Comparison of ENCODE assay signal across 9 cellular contexts in the genomic region with DNA sequence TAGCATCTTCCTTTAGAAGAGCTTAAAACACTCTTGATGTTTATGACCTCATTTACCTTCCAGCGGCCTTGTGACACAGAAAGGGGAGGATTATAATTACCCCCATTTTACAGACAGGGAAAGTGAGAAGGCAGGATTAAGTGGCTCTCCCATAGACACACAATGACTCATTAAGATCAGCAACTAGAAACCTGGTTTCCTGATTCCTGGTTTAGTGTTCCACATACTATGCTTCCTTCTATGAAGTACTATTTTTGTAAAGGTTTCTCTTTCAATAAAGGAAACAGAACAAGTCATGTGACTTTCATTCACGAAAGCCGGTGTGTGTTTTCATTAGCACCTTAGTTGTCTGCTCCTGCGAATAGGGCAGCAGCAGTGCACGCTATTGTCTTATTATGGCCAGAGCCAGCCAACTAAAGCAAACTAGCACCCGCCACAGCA. TPM values are rescaled to one million over a fixed set of nuclear protein-coding genes. Genes with fewer than 3 reads are reported as not detected.
DNase-seq lines count a peak whose midpoint lies in the region; ATAC-seq, FAIRE-seq and TF ChIP-seq lines count a peak whose summit lies in the region.
"Had no signal": no experiment of that assay in that cellular context is flagged by ENCODE, and none has a peak within 500 bp of the region (broad histone marks: within the 10 kb centered on the region; RNA-seq: fewer than 3 reads in every experiment).

No MANE protein-coding gene starts in this region.

- H3K79me2 ChIP-seq in GM12878 (ENCODE audit: control insufficient read depth, insufficient read depth, low read length) = no peaks in the 10 kb centered on the region

- H3K27me3 ChIP-seq in GM12878 (replicated peaks in 1 of 2; ENCODE audit: control insufficient read depth in 2 of 2, insufficient read depth in 2 of 2, low read length in 1 of 2) = no peaks in the 10 kb centered on the region
- H3K27me3 ChIP-seq: thyroid gland had no signal

- TF ChIP-seq CTCF in GM12878 (IDR thresholded peaks at IDR 0.05 in 2 of 3, conservative IDR thresholded peaks at IDR 0.05 in 1 of 3; ENCODE audit: control insufficient read depth in 2 of 3, extremely low read depth in 1 of 3, insufficient read depth in 1 of 3, low read depth in 3 of 3, low read length in 3 of 3) = no peak

- ATAC-seq in GM12878 (peak; percentile 74), naive B cell (ENCODE audit: low read depth in 2 of 2) (peak; percentile 13 to 32), GM21576 (IDR thresholded peaks at IDR 0.05; ENCODE audit: unreplicated experiment) (no peak), HG03135 (IDR thresholded peaks at IDR 0.05; ENCODE audit: unreplicated experiment) (no peak)

- in situ Hi-C loops in GM12878 (cut with MboI) = no loop called here

- peaks cover 38 to 52% (median 46%) of the 10 kb centered on the region in 3 donors for H3K4me1 Mint-ChIP-seq in naive B cell

- no peak for TF ChIP-seq POLR2A in GM12878 (IDR thresholded peaks at IDR 0.05; ENCODE audit: low read depth, low read length)

- CTCF ChIA-PET in GM12878 (lab: Yijun Ruan, JAX) = interaction anchor here (0.6 kb wide), 1 partner anchor 71 kb away, joined by 3 read pairs; no protein-coding TSS in a partner anchor

- no peaks in the 10 kb centered on the region for H3K9me3 ChIP-seq in GM12878 (replicated peaks; ENCODE audit: control insufficient read depth, insufficient read depth, low read length)
- H3K9me3 ChIP-seq: thyroid gland had no signal

- H2AFZ ChIP-seq in GM12878 (ENCODE audit: control insufficient read depth, low read depth, low read length) = no peak overlapping the region

- FAIRE-seq in GM12878 (lab: Jason Lieb, UNC) = no peak

- H3K9ac ChIP-seq in GM12878 (ENCODE audit: control insufficient read depth, insufficient read depth, low read length) = no peak overlapping the region

- no peak overlapping the region for H3K27ac ChIP-seq in GM12878 (ENCODE audit: control insufficient read depth, insufficient read depth)
- H3K27ac ChIP-seq: thyroid gland had no signal

- WGBS in GM12878 (ENCODE audit: insufficient coverage, insufficient replicate concordance, low lambda C conversion rate, missing lambda C conversion rate) = 32% methylated on average over 6 of the region's 6 CpGs

- peak overlapping the region in 3 of 8 donors; percentile 7 to 29 (median 9) for H3K4me3 Mint-ChIP-seq in naive B cell

- H3K36me3 Mint-ChIP-seq in naive B cell = no peaks in the 10 kb centered on the region

- POLR2A ChIA-PET in GM12878 (lab: Charles Lee) = no interaction called here

- intact Hi-C loops in GM12878 (cut with micrococcal nuclease; ENCODE audit: unreplicated experiment) = no loop called here

- H3K4me2 ChIP-seq in GM12878 (ENCODE audit: control insufficient read depth, insufficient read depth) = no peak overlapping the region

- TF ChIP-seq EP300 in GM12878 (IDR thresholded peaks at IDR 0.05; ENCODE audit: borderline replicate concordance in 1 of 2, control insufficient read depth in 1 of 2, low read depth in 2 of 2, low read length in 2 of 2) = no peak

- RAD21 ChIA-PET in GM12878 (lab: Charles Lee; ENCODE audit: unreplicated experiment) = no interaction called here

- no peaks in the 10 kb centered on the region for H3K27me3 Mint-ChIP-seq in naive B cell

- H3K4me3 ChIP-seq in GM12878 = no peak overlapping the region
- H3K4me3 ChIP-seq: thyroid gland had no signal

- no peaks in the 10 kb centered on the region for H3K4me1 ChIP-seq in GM12878 (ENCODE audit: control insufficient read depth, insufficient read depth, low read length)

- peak; percentile 54 for DNase-seq in EH (ENCODE audit: low read depth)
- DNase-seq in NCI-H2029 (lab: John Stamatoyannopoulos, UW) = peak; percentile 98
- no peak for DNase-seq in GM12878 (ENCODE audit: low read depth, low spot score)
- no peak for DNase-seq in naive B cell
- DNase-seq in GM19238 (ENCODE audit: insufficient read length, low spot score) = no peak
- DNase-seq in ecto neural progenitor cell (ENCODE audit: low spot score) = no peak

- SMC1A ChIA-PET in GM12878 (lab: Charles Lee; ENCODE audit: uncharacterized antibody, unreplicated experiment) = no interaction called here

- H3K36me3 ChIP-seq in GM12878 (ENCODE audit: control insufficient read depth in 2 of 2, insufficient read depth in 2 of 2, low read length in 1 of 2) = no peaks in the 10 kb centered on the region

- TF ChIP-seq RAD21 in GM12878 (IDR thresholded peaks at IDR 0.05; ENCODE audit: insufficient read depth, low read depth, low read length) = no peak

- no peaks in the 10 kb centered on the region for H3K9me3 Mint-ChIP-seq in naive B cell

- BruUV-seq in GM12878 (replicated peaks; lab: Mats Ljungman, UMichigan) = no TSS peak

- no peaks in the 10 kb centered on the region for H4K20me1 ChIP-seq in GM12878 (ENCODE audit: control insufficient read depth, insufficient read depth)

- H3K27ac Mint-ChIP-seq in naive B cell = no peak overlapping the region

TF ChIP-seq in GM12878, 131 proteins besides CTCF, POLR2A, EP300 and RAD21:
- TF ChIP-seq, protein P1, sequence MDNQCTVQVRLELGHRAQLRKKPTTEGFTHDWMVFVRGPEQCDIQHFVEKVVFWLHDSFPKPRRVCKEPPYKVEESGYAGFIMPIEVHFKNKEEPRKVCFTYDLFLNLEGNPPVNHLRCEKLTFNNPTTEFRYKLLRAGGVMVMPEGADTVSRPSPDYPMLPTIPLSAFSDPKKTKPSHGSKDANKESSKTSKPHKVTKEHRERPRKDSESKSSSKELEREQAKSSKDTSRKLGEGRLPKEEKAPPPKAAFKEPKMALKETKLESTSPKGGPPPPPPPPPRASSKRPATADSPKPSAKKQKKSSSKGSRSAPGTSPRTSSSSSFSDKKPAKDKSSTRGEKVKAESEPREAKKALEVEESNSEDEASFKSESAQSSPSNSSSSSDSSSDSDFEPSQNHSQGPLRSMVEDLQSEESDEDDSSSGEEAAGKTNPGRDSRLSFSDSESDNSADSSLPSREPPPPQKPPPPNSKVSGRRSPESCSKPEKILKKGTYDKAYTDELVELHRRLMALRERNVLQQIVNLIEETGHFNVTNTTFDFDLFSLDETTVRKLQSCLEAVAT (IDR thresholded peaks at IDR 0.05) = no peak
- TF ChIP-seq ZNF622 (IDR thresholded peaks at IDR 0.05) = no peak
- TF ChIP-seq, protein P2, sequence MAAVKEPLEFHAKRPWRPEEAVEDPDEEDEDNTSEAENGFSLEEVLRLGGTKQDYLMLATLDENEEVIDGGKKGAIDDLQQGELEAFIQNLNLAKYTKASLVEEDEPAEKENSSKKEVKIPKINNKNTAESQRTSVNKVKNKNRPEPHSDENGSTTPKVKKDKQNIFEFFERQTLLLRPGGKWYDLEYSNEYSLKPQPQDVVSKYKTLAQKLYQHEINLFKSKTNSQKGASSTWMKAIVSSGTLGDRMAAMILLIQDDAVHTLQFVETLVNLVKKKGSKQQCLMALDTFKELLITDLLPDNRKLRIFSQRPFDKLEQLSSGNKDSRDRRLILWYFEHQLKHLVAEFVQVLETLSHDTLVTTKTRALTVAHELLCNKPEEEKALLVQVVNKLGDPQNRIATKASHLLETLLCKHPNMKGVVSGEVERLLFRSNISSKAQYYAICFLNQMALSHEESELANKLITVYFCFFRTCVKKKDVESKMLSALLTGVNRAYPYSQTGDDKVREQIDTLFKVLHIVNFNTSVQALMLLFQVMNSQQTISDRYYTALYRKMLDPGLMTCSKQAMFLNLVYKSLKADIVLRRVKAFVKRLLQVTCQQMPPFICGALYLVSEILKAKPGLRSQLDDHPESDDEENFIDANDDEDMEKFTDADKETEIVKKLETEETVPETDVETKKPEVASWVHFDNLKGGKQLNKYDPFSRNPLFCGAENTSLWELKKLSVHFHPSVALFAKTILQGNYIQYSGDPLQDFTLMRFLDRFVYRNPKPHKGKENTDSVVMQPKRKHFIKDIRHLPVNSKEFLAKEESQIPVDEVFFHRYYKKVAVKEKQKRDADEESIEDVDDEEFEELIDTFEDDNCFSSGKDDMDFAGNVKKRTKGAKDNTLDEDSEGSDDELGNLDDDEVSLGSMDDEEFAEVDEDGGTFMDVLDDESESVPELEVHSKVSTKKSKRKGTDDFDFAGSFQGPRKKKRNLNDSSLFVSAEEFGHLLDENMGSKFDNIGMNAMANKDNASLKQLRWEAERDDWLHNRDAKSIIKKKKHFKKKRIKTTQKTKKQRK (IDR thresholded peaks at IDR 0.05; ENCODE audit: low read depth, low read length) = no peak
- TF ChIP-seq HCFC1 (IDR thresholded peaks at IDR 0.05; ENCODE audit: low read length) = no peak
- no peak for TF ChIP-seq TCF7 (IDR thresholded peaks at IDR 0.05; ENCODE audit: borderline replicate concordance)
- TF ChIP-seq ASH2L (IDR thresholded peaks at IDR 0.05; ENCODE audit: borderline replicate concordance, low read depth) = no peak
- no peak for TF ChIP-seq FOXM1 (IDR thresholded peaks at IDR 0.05; ENCODE audit: low read depth, low read length)
- TF ChIP-seq ZZZ3 (IDR thresholded peaks at IDR 0.05; ENCODE audit: control insufficient read depth, insufficient read length, low read depth) = no peak
- TF ChIP-seq SMC3 (IDR thresholded peaks at IDR 0.05; ENCODE audit: borderline replicate concordance, low read length) = no peak
- TF ChIP-seq SREBF1 (IDR thresholded peaks at IDR 0.05; ENCODE audit: low read length) = no peak
- TF ChIP-seq ZNF207 (IDR thresholded peaks at IDR 0.05; ENCODE audit: borderline replicate concordance) = no peak
- TF ChIP-seq HDAC2 (IDR thresholded peaks at IDR 0.05) = no peak

RNA-seq across cellular contexts. Expression of a gene that starts 8.3 kb away (rescaled TPM):
- total RNA-seq in GM12878 (2013; cell fraction: nucleolus; rRNA removed) = not detected in 2 replicates
- total RNA-seq in GM12878 (2014; rRNA removed) (not detected in 2 replicates), GM12878 (2014; rRNA removed; fragmentation: Illumina TruSeq; extraction: Trizol) (not detected in 2 replicates), GM12878 (2021) (0.08 and 0.10 TPM in 2 replicates)
- polyA plus RNA-seq in GM12878 (2011; ENCODE audit: low read depth) = 0.08 TPM
- polyA plus RNA-seq in GM12878 (2011; rRNA removed) (0.31 and 0.35 TPM in 2 replicates), GM12878 (2014; fragmentation: Illumina TruSeq; extraction: Trizol) (0.01 TPM in 1 of 2 replicates, not detected in the other), GM12878 (2014; fragmentation: Nextera tagmentation; extraction: Ambion mirVana) (under 1 TPM in 1 of 2 experiments, not detected in 1; 0.03 TPM), GM12878 (2014; rRNA removed) (0.03 TPM in 1 of 2 replicates, not detected in the other), GM12878 (2016; fragmentation: Nextera tagmentation; extraction: Ambion mirVana) (not detected), naive B cell (ENCODE audit: low read depth in 6 of 6) (1 to 10 TPM; 1.5 to 6.8 (median 4.0) TPM)
- polyA plus RNA-seq in GM12878 (2011; cell fraction: cytosol; rRNA removed) = 0.15 TPM in 2 replicates
- polyA plus RNA-seq in GM12878 (2011; cell fraction: nucleus; rRNA removed) = 0.75 and 0.82 TPM in 2 replicates
- polyA plus RNA-seq in GM12878 (2012) = 0.23 and 0.32 TPM in 2 replicates
- 0.15 and 0.31 TPM in 2 replicates for polyA minus RNA-seq in GM12878 (2011; rRNA and poly(A)+ RNA removed)
- polyA minus RNA-seq in GM12878 (2011; cell fraction: cytosol; rRNA and poly(A)+ RNA removed) = 0.10 and 0.53 TPM in 2 replicates
- polyA minus RNA-seq in GM12878 (2011; cell fraction: nucleus; rRNA and poly(A)+ RNA removed) = 1.6 and 2.7 TPM in 2 replicates

Comparison
In these comparisons a context has a peak if more than half of its experiments do, and no peak if none do; other contexts are left out.
1. DNase-seq: peak in EH (single experiment) and NCI-H2029 (single experiment); none in GM12878 (single experiment), naive B cell (single experiment), GM19238 (single experiment) and ecto neural progenitor cell (single experiment).
2. ATAC-seq: peak in GM12878 (single experiment) and naive B cell (2 of 2); none in GM21576 (single experiment) and HG03135 (single experiment).